ENCODE assay signal across 9 cellular contexts in the genomic region with DNA sequence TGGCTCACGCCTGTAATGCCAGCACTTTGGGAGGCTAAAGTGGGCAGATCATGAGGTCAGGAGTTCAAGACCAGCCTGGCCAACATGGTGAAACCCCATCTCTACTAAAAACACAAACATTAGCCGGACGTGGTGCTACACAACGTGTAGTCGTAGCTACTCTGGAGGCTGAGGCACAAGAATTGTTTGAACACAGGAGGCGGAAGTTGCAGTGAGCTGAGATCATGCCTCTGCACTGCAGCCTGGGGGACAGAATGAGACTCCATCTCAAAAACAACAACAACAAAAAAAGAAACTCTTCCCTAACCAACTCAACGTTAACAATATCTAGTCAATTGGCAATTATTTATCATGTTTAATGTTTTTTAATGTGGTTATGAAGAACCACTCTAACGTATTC.
DNase-seq lines count a peak whose midpoint lies in the region; ATAC-seq and TF ChIP-seq lines count a peak whose summit lies in the region.
"Had no signal": no experiment of that assay in that cellular context is flagged by ENCODE, and none has a peak within 500 bp of the region (broad histone marks: within the 10 kb centered on the region; RNA-seq: fewer than 3 reads in every experiment).

No MANE protein-coding gene starts in this region.

- intact Hi-C loops in activated CD4-positive, alpha-beta T cell treated with anti-CD3 and anti-CD28 coated beads, Interleukin-2, amount 10 ng/mL, durations not matched to agents 24 days and 14 days (cut with micrococcal nuclease) = loop anchor here (1.0 to 5.0 kb wide), 6 partner anchors 89 to 928 kb away; a partner anchor contains a TSS
- intact Hi-C loops in activated CD8-positive, alpha-beta T cell treated with anti-CD3 and anti-CD28 coated beads for 36 hours (cut with micrococcal nuclease) = loop anchor here (10.0 kb wide), 1 partner anchor 165 kb away; no protein-coding TSS in a partner anchor

- TF ChIP-seq EP300 in gastroesophageal sphincter (IDR thresholded peaks at IDR 0.05) (no peak), suprapubic skin (IDR thresholded peaks at IDR 0.05) (no peak)

- H3K27ac ChIP-seq in gastroesophageal sphincter (peak overlapping the region; percentile 39 to 79 (median 73)), suprapubic skin (peak overlapping the region; percentile 61)

- WGBS in gastroesophageal sphincter (ENCODE audit: low coverage in 1 of 2), 2 donors = 75 to 88% methylated on average over 6 to 7 of the region's 8 CpGs
- 89% methylated on average over 8 of the region's 8 CpGs for WGBS in suprapubic skin

- TF ChIP-seq CTCF in activated CD8-positive, alpha-beta T cell treated with anti-CD3 and anti-CD28 coated beads for 36 hours (IDR thresholded peaks at IDR 0.05) = no peak
- TF ChIP-seq CTCF in gastroesophageal sphincter (IDR thresholded peaks at IDR 0.05) (no peak), suprapubic skin (IDR thresholded peaks at IDR 0.05) (no peak), foreskin fibroblast (IDR thresholded peaks at IDR 0.05; ENCODE audit: low read depth, low read length) (no peak)

- POLR2A ChIA-PET in activated CD8-positive, alpha-beta T cell treated with anti-CD3 and anti-CD28 coated beads for 36 hours (lab: Charles Lee) = no interaction called here

- H3K27me3 ChIP-seq in gastroesophageal sphincter = no peaks in the 10 kb centered on the region
- no peaks in the 10 kb centered on the region for H3K27me3 ChIP-seq in suprapubic skin

- H3K27me3 Mint-ChIP-seq in activated CD4-positive, alpha-beta T cell treated with anti-CD3 and anti-CD28 coated beads, Interleukin-2, amount 10 ng/mL, durations not matched to agents 24 days and 14 days = no peaks in the 10 kb centered on the region
- peaks cover 1% of the 10 kb centered on the region for H3K27me3 Mint-ChIP-seq in activated CD8-positive, alpha-beta T cell treated with anti-CD3 and anti-CD28 coated beads for 36 hours
- H3K27me3 Mint-ChIP-seq: stimulated activated naive B cell treated with anti-CD40 and anti-IgM and Interleukin-4, amounts not matched to agents 10 μg/mL and 1 μg/mL and 100 μg/mL, for 72 hours had no signal

- H3K36me3 ChIP-seq in gastroesophageal sphincter = no peaks in the 10 kb centered on the region
- no peaks in the 10 kb centered on the region for H3K36me3 ChIP-seq in suprapubic skin

- ATAC-seq in activated CD8-positive, alpha-beta T cell treated with anti-CD3 and anti-CD28 coated beads for 36 hours = no peak
- no peak for ATAC-seq in gastroesophageal sphincter

- CTCF ChIA-PET in activated CD8-positive, alpha-beta T cell treated with anti-CD3 and anti-CD28 coated beads for 36 hours (lab: Charles Lee) = no interaction called here

- H3K9me3 Mint-ChIP-seq in activated CD4-positive, alpha-beta T cell treated with anti-CD3 and anti-CD28 coated beads, Interleukin-2, amount 10 ng/mL, durations not matched to agents 24 days and 14 days = peaks cover 21% of the 10 kb centered on the region
- H3K9me3 Mint-ChIP-seq in activated CD8-positive, alpha-beta T cell treated with anti-CD3 and anti-CD28 coated beads for 36 hours = no peaks in the 10 kb centered on the region
- H3K9me3 Mint-ChIP-seq: stimulated activated naive B cell treated with anti-CD40 and anti-IgM and Interleukin-4, amounts not matched to agents 10 μg/mL and 1 μg/mL and 100 μg/mL, for 72 hours had no signal

- no peaks in the 10 kb centered on the region for H3K9me3 ChIP-seq in gastroesophageal sphincter
- no peaks in the 10 kb centered on the region for H3K9me3 ChIP-seq in suprapubic skin

- H3K4me3 ChIP-seq in gastroesophageal sphincter = no peak overlapping the region
- no peak overlapping the region for H3K4me3 ChIP-seq in suprapubic skin
- H3K4me3 ChIP-seq in foreskin fibroblast (ENCODE audit: low read depth in 1 of 2, low read length in 2 of 2) = no peak overlapping the region

- no peak for DNase-seq in activated CD4-positive, alpha-beta T cell treated with anti-CD3 and anti-CD28 coated beads, Interleukin-2, amount 10 ng/mL, durations not matched to agents 24 days and 14 days
- no peak for DNase-seq in activated CD4-positive, alpha-beta T cell treated with anti-CD3 and anti-CD28 coated beads for 48 hours
- DNase-seq in activated CD8-positive, alpha-beta T cell treated with anti-CD3 and anti-CD28 coated beads for 36 hours = no peak
- DNase-seq in suprapubic skin (ENCODE audit: low spot score in 2 of 2) (no peak), H4 (ENCODE audit: low spot score) (no peak), foreskin fibroblast (no peak), amygdala (lab: John Stamatoyannopoulos, UW) (no peak)
- DNase-seq: stimulated activated naive B cell treated with anti-CD40 and anti-IgM and Interleukin-4, amounts not matched to agents 10 μg/mL and 1 μg/mL and 100 μg/mL, for 72 hours had no signal

- peaks cover 5% of the 10 kb centered on the region for H3K36me3 Mint-ChIP-seq in activated CD4-positive, alpha-beta T cell treated with anti-CD3 and anti-CD28 coated beads, Interleukin-2, amount 10 ng/mL, durations not matched to agents 24 days and 14 days (ENCODE audit: low read depth)
- H3K36me3 Mint-ChIP-seq in activated CD8-positive, alpha-beta T cell treated with anti-CD3 and anti-CD28 coated beads for 36 hours (ENCODE audit: low read depth) = no peaks in the 10 kb centered on the region
- H3K36me3 Mint-ChIP-seq: stimulated activated naive B cell treated with anti-CD40 and anti-IgM and Interleukin-4, amounts not matched to agents 10 μg/mL and 1 μg/mL and 100 μg/mL, for 72 hours had no signal

- H3K4me1 ChIP-seq in gastroesophageal sphincter = peaks cover 8 to 47% (median 28%) of the 10 kb centered on the region in 3 donors
- H3K4me1 ChIP-seq in suprapubic skin = peaks cover 18% of the 10 kb centered on the region

- peaks cover 33% of the 10 kb centered on the region for H3K4me1 Mint-ChIP-seq in activated CD4-positive, alpha-beta T cell treated with anti-CD3 and anti-CD28 coated beads, Interleukin-2, amount 10 ng/mL, durations not matched to agents 24 days and 14 days
- peaks cover 25% of the 10 kb centered on the region for H3K4me1 Mint-ChIP-seq in activated CD8-positive, alpha-beta T cell treated with anti-CD3 and anti-CD28 coated beads for 36 hours (ENCODE audit: low read depth)

- no peak for TF ChIP-seq POLR2A in gastroesophageal sphincter (IDR thresholded peaks at IDR 0.05)
- no peak for TF ChIP-seq POLR2A in suprapubic skin (IDR thresholded peaks at IDR 0.05)

- H3K4me3 Mint-ChIP-seq in activated CD4-positive, alpha-beta T cell treated with anti-CD3 and anti-CD28 coated beads, Interleukin-2, amount 10 ng/mL, durations not matched to agents 24 days and 14 days = peak overlapping the region; percentile 45
- H3K4me3 Mint-ChIP-seq in activated CD8-positive, alpha-beta T cell treated with anti-CD3 and anti-CD28 coated beads for 36 hours = no peak overlapping the region
- H3K4me3 Mint-ChIP-seq: stimulated activated naive B cell treated with anti-CD40 and anti-IgM and Interleukin-4, amounts not matched to agents 10 μg/mL and 1 μg/mL and 100 μg/mL, for 72 hours had no signal

- peak overlapping the region; percentile 76 for H3K27ac Mint-ChIP-seq in activated CD4-positive, alpha-beta T cell treated with anti-CD3 and anti-CD28 coated beads, Interleukin-2, amount 10 ng/mL, durations not matched to agents 24 days and 14 days
- H3K27ac Mint-ChIP-seq in activated CD8-positive, alpha-beta T cell treated with anti-CD3 and anti-CD28 coated beads for 36 hours = peak overlapping the region; percentile 43
- H3K27ac Mint-ChIP-seq: stimulated activated naive B cell treated with anti-CD40 and anti-IgM and Interleukin-4, amounts not matched to agents 10 μg/mL and 1 μg/mL and 100 μg/mL, for 72 hours had no signal
